In the genomic region with DNA sequence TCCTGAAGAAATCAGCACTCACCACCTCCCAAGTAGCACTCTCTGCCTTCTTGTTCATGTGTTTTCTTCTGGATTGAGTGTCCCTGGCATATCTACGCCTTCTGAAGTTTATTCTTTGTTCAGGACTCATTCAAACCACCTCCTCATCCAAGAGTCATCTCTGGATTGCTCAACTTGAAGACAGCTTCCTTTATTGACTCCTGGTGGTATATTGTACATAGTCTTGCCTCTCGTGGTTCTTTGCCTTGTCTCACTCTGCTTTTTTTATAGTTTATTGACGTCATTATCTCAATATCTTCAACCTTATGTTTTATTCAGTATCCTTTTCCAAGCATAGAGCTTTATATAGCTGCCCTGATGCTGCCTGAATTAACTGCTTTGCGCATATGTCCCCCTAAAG, we compare ENCODE assay signal across 13 cellular contexts.
DNase-seq lines count a peak whose midpoint lies in the region; ATAC-seq, FAIRE-seq and TF ChIP-seq lines count a peak whose summit lies in the region.
"Had no signal": no experiment of that assay in that cellular context is flagged by ENCODE, and none has a peak within 500 bp of the region (broad histone marks: within the 10 kb centered on the region; RNA-seq: fewer than 3 reads in every experiment).

No MANE protein-coding gene starts in this region.

- no peak overlapping the region for H3K4me3 ChIP-seq in epithelial cell of esophagus (ENCODE audit: low read length)

- TF ChIP-seq POLR2A in GM12892 (IDR thresholded peaks at IDR 0.05; ENCODE audit: low read depth, low read length) = no peak

- no peak for TF ChIP-seq CTCF in epithelial cell of esophagus (IDR thresholded peaks at IDR 0.05; ENCODE audit: insufficient read depth, low read depth, low read length, missing control alignments)

- FAIRE-seq in GM12892 (lab: Jason Lieb, UNC) = peak; percentile 17

- intact Hi-C loops in left cardiac atrium (cut with DNase I) = no loop called here

- DNase-seq in GM12892 (ENCODE audit: insufficient read length) = no peak
- DNase-seq in HS-5 (ENCODE audit: low read depth) = peak; percentile 71
- peak; percentile 86 for DNase-seq in epithelial cell of esophagus (ENCODE audit: low read depth)
- DNase-seq in stimulated activated CD4-positive, alpha-beta T cell treated with anti-CD3 and anti-CD28 coated beads, Interleukin-4, amount 100 ng/mL, for 4 hours = no peak
- no peak for DNase-seq in COR-L47 (lab: John Stamatoyannopoulos, UW)
- no peak for DNase-seq in NCI-H1694 treated with DMSO at 0.1 percent for 48 hours (lab: John Stamatoyannopoulos, UW)
- no peak for DNase-seq in left cardiac atrium
- DNase-seq: effector memory CD8-positive, alpha-beta T cell; naive thymus-derived CD4-positive, alpha-beta T cell; stimulated activated CD4-positive, alpha-beta T cell treated with anti-CD3 and anti-CD28 coated beads, Interleukin-15, amount 100 ng/mL, for 24 hours; stimulated activated naive B cell treated with anti-CD40 and anti-IgM and Interleukin-4, amounts not matched to agents 10 μg/mL and 1 μg/mL and 100 μg/mL, for 72 hours; T-helper 1 cell had no signal

- peak; percentile 27 for ATAC-seq in GM21619 (IDR thresholded peaks at IDR 0.05; ENCODE audit: unreplicated experiment)
- ATAC-seq in left cardiac atrium = no peak
- ATAC-seq: effector memory CD8-positive, alpha-beta T cell; naive thymus-derived CD4-positive, alpha-beta T cell had no signal

Comparison
In these comparisons a context has a peak if more than half of its experiments do, and no peak if none do; other contexts are left out.
1. DNase-seq: peak in HS-5 (single experiment) and epithelial cell of esophagus (single experiment); none in GM12892 (single experiment), stimulated activated CD4-positive, alpha-beta T cell treated with anti-CD3 and anti-CD28 coated beads, Interleukin-4, amount 100 ng/mL, for 4 hours (0 of 2), COR-L47 (single experiment), NCI-H1694 treated with DMSO at 0.1 percent for 48 hours (single experiment) and left cardiac atrium (single experiment).